ENCODE assay signal across 18 cellular contexts in the genomic region with DNA sequence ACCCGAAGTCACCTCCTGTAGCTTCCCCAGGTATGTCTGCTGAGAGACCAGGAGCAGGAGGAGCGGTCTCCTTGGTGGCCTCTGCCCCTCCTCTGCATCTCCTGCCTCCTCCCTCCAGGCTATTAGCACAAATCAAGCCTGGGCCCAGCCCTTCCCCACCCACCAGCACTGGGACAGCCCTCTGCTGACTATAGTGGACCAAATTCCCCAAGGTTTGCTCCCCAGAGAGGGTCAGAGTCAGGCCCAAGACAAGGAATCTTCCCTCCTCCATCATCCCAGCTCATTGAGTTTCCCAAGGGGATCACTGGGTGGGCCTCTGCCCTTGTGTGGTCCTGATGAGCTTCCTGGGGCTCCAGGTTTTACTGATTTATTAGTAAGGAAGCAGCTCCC.
DNase-seq lines count a peak whose midpoint lies in the region; ATAC-seq and TF ChIP-seq lines count a peak whose summit lies in the region.
"Had no signal": no experiment of that assay in that cellular context is flagged by ENCODE, and none has a peak within 500 bp of the region (broad histone marks: within the 10 kb centered on the region; RNA-seq: fewer than 3 reads in every experiment).

No MANE protein-coding gene starts in this region.

- H3K4me3 Mint-ChIP-seq in stimulated activated naive CD8-positive, alpha-beta T cell treated with anti-CD3 and anti-CD28 coated beads, Interleukin-15, Interleukin-2, amounts not matched to agents 100 ng/mL and 50 ng/mL, for 24 hours, result peak overlapping the region; percentile 87
- no peak overlapping the region for H3K4me3 Mint-ChIP-seq in stimulated activated naive CD8-positive, alpha-beta T cell treated with anti-CD3 and anti-CD28 coated beads, Interleukin-15, amount 100 ng/mL, for 72 hours
- no peak overlapping the region for H3K4me3 Mint-ChIP-seq in activated naive CD8-positive, alpha-beta T cell
- H3K4me3 Mint-ChIP-seq in naive thymus-derived CD8-positive, alpha-beta T cell, result no peak overlapping the region

- peaks cover 21% of the 10 kb centered on the region for H3K4me1 Mint-ChIP-seq in stimulated activated naive CD8-positive, alpha-beta T cell treated with anti-CD3 and anti-CD28 coated beads, Interleukin-15, Interleukin-2, amounts not matched to agents 100 ng/mL and 50 ng/mL, for 24 hours (ENCODE audit: low read depth)
- H3K4me1 Mint-ChIP-seq in stimulated activated naive CD8-positive, alpha-beta T cell treated with anti-CD3 and anti-CD28 coated beads, Interleukin-15, amount 100 ng/mL, for 72 hours, result peaks cover 34% of the 10 kb centered on the region
- H3K4me1 Mint-ChIP-seq in activated naive CD8-positive, alpha-beta T cell (ENCODE audit: low read depth), result peaks cover 15% of the 10 kb centered on the region
- H3K4me1 Mint-ChIP-seq in naive thymus-derived CD8-positive, alpha-beta T cell, result peaks cover 10 to 18% (median 13%) of the 10 kb centered on the region in 4 donors

- H3K36me3 Mint-ChIP-seq in stimulated activated naive CD8-positive, alpha-beta T cell treated with anti-CD3 and anti-CD28 coated beads, Interleukin-15, Interleukin-2, amounts not matched to agents 100 ng/mL and 50 ng/mL, for 24 hours (ENCODE audit: low read depth), result peaks cover 38% of the 10 kb centered on the region
- H3K36me3 Mint-ChIP-seq in activated naive CD8-positive, alpha-beta T cell, result peaks cover 2% of the 10 kb centered on the region
- peaks cover 0 to 23% (median 0%) of the 10 kb centered on the region in 3 donors for H3K36me3 Mint-ChIP-seq in naive thymus-derived CD8-positive, alpha-beta T cell

- ATAC-seq in stimulated activated naive CD8-positive, alpha-beta T cell treated with anti-CD3 and anti-CD28 coated beads, Interleukin-15, amount 100 ng/mL, for 72 hours, result no peak
- no peak for ATAC-seq in naive thymus-derived CD8-positive, alpha-beta T cell
- ATAC-seq in SK-N-SH treated with all-trans-retinoic acid at 6 μM for 48 hours (no peak), GM21528 (IDR thresholded peaks at IDR 0.05; ENCODE audit: low FRiP score, unreplicated experiment) (no peak)
- ATAC-seq: lower lobe of right lung had no signal

- H3K9me3 Mint-ChIP-seq in stimulated activated naive CD8-positive, alpha-beta T cell treated with anti-CD3 and anti-CD28 coated beads, Interleukin-15, Interleukin-2, amounts not matched to agents 100 ng/mL and 50 ng/mL, for 24 hours, result no peaks in the 10 kb centered on the region
- no peaks in the 10 kb centered on the region for H3K9me3 Mint-ChIP-seq in stimulated activated naive CD8-positive, alpha-beta T cell treated with anti-CD3 and anti-CD28 coated beads, Interleukin-15, amount 100 ng/mL, for 72 hours
- no peaks in the 10 kb centered on the region for H3K9me3 Mint-ChIP-seq in activated naive CD8-positive, alpha-beta T cell (ENCODE audit: low read depth)
- no peaks in the 10 kb centered on the region for H3K9me3 Mint-ChIP-seq in naive thymus-derived CD8-positive, alpha-beta T cell

- POLR2A ChIA-PET in naive thymus-derived CD8-positive, alpha-beta T cell (lab: Charles Lee), result interaction anchor here (2.0 kb wide), 1 partner anchor 25 kb away, joined by 7 read pairs; no protein-coding TSS in a partner anchor

- H3K27me3 Mint-ChIP-seq in stimulated activated naive CD8-positive, alpha-beta T cell treated with anti-CD3 and anti-CD28 coated beads, Interleukin-15, Interleukin-2, amounts not matched to agents 100 ng/mL and 50 ng/mL, for 24 hours, result no peaks in the 10 kb centered on the region
- H3K27me3 Mint-ChIP-seq in stimulated activated naive CD8-positive, alpha-beta T cell treated with anti-CD3 and anti-CD28 coated beads, Interleukin-15, amount 100 ng/mL, for 72 hours, result no peaks in the 10 kb centered on the region
- no peaks in the 10 kb centered on the region for H3K27me3 Mint-ChIP-seq in activated naive CD8-positive, alpha-beta T cell
- H3K27me3 Mint-ChIP-seq in naive thymus-derived CD8-positive, alpha-beta T cell, result no peaks in the 10 kb centered on the region

- DNase-seq in stimulated activated naive CD8-positive, alpha-beta T cell treated with anti-CD3 and anti-CD28 coated beads, Interleukin-15, amount 100 ng/mL, for 72 hours, result no peak
- no peak for DNase-seq in naive thymus-derived CD8-positive, alpha-beta T cell
- DNase-seq in HuH-7.5 (ENCODE audit: low spot score) (no peak), DMS 273 treated with DMSO at 0.1 percent for 48 hours (lab: John Stamatoyannopoulos, UW) (no peak)
- DNase-seq: activated CD4-positive, alpha-beta T cell treated with anti-CD3 and anti-CD28 coated beads for 1 hour; activated naive CD4-positive, alpha-beta T cell treated with anti-CD3 and anti-CD28 coated beads, Interleukin-2, amount 50 U/mL, for 16 hours; colonic mucosa; H7; KG1; lower lobe of right lung; NCI-H69; ovary; RPMI8226; tibial artery had no signal

- H3K27ac Mint-ChIP-seq in stimulated activated naive CD8-positive, alpha-beta T cell treated with anti-CD3 and anti-CD28 coated beads, Interleukin-15, Interleukin-2, amounts not matched to agents 100 ng/mL and 50 ng/mL, for 24 hours, result no peak overlapping the region
- H3K27ac Mint-ChIP-seq in stimulated activated naive CD8-positive, alpha-beta T cell treated with anti-CD3 and anti-CD28 coated beads, Interleukin-15, amount 100 ng/mL, for 72 hours, result no peak overlapping the region
- H3K27ac Mint-ChIP-seq in activated naive CD8-positive, alpha-beta T cell, result peak overlapping the region; percentile 61
- peak overlapping the region; percentile 21 to 89 (median 66) for H3K27ac Mint-ChIP-seq in naive thymus-derived CD8-positive, alpha-beta T cell

TF ChIP-seq in SK-N-SH treated with all-trans-retinoic acid at 6 μM for 48 hours, 23 proteins besides CTCF, POLR2A, EP300 and RAD21:
- no peak for TF ChIP-seq OSR1 (CRISPR knock-in tag; IDR thresholded peaks at IDR 0.05)
- TF ChIP-seq, protein P1, sequence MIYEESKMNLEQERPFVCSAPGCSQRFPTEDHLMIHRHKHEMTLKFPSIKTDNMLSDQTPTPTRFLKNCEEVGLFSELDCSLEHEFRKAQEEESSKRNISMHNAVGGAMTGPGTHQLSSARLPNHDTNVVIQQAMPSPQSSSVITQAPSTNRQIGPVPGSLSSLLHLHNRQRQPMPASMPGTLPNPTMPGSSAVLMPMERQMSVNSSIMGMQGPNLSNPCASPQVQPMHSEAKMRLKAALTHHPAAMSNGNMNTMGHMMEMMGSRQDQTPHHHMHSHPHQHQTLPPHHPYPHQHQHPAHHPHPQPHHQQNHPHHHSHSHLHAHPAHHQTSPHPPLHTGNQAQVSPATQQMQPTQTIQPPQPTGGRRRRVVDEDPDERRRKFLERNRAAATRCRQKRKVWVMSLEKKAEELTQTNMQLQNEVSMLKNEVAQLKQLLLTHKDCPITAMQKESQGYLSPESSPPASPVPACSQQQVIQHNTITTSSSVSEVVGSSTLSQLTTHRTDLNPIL (CRISPR knock-in tag; IDR thresholded peaks at IDR 0.05; ENCODE audit: low read depth), result no peak
- TF ChIP-seq, protein P2, sequence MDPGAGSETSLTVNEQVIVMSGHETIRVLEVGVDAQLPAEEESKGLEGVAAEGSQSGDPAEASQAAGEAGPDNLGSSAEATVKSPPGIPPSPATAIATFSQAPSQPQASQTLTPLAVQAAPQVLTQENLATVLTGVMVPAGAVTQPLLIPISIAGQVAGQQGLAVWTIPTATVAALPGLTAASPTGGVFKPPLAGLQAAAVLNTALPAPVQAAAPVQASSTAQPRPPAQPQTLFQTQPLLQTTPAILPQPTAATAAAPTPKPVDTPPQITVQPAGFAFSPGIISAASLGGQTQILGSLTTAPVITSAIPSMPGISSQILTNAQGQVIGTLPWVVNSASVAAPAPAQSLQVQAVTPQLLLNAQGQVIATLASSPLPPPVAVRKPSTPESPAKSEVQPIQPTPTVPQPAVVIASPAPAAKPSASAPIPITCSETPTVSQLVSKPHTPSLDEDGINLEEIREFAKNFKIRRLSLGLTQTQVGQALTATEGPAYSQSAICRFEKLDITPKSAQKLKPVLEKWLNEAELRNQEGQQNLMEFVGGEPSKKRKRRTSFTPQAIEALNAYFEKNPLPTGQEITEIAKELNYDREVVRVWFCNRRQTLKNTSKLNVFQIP (CRISPR knock-in tag; IDR thresholded peaks at IDR 0.05; ENCODE audit: borderline replicate concordance, low read depth), result no peak
- no peak for TF ChIP-seq SNAI2 (CRISPR knock-in tag; IDR thresholded peaks at IDR 0.05)
- TF ChIP-seq BACH2 (CRISPR knock-in tag; IDR thresholded peaks at IDR 0.05; ENCODE audit: borderline replicate concordance), result no peak
- TF ChIP-seq TCF4 (CRISPR knock-in tag; IDR thresholded peaks at IDR 0.05; ENCODE audit: borderline replicate concordance), result no peak
- TF ChIP-seq, protein P3, sequence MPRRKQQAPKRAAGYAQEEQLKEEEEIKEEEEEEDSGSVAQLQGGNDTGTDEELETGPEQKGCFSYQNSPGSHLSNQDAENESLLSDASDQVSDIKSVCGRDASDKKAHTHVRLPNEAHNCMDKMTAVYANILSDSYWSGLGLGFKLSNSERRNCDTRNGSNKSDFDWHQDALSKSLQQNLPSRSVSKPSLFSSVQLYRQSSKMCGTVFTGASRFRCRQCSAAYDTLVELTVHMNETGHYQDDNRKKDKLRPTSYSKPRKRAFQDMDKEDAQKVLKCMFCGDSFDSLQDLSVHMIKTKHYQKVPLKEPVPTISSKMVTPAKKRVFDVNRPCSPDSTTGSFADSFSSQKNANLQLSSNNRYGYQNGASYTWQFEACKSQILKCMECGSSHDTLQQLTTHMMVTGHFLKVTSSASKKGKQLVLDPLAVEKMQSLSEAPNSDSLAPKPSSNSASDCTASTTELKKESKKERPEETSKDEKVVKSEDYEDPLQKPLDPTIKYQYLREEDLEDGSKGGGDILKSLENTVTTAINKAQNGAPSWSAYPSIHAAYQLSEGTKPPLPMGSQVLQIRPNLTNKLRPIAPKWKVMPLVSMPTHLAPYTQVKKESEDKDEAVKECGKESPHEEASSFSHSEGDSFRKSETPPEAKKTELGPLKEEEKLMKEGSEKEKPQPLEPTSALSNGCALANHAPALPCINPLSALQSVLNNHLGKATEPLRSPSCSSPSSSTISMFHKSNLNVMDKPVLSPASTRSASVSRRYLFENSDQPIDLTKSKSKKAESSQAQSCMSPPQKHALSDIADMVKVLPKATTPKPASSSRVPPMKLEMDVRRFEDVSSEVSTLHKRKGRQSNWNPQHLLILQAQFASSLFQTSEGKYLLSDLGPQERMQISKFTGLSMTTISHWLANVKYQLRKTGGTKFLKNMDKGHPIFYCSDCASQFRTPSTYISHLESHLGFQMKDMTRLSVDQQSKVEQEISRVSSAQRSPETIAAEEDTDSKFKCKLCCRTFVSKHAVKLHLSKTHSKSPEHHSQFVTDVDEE (CRISPR knock-in tag; IDR thresholded peaks at IDR 0.05), result no peak
- TF ChIP-seq TOX (CRISPR knock-in tag; IDR thresholded peaks at IDR 0.05; ENCODE audit: borderline replicate concordance), result no peak
- TF ChIP-seq GLIS3 (CRISPR knock-in tag; IDR thresholded peaks at IDR 0.05), result no peak
- TF ChIP-seq ZNF70 (CRISPR knock-in tag; IDR thresholded peaks at IDR 0.05), result no peak
- TF ChIP-seq RARB (CRISPR knock-in tag; IDR thresholded peaks at IDR 0.05), result no peak
- TF ChIP-seq ZFP3 (CRISPR knock-in tag; IDR thresholded peaks at IDR 0.05), result no peak

Comparison
In these comparisons a context has a peak if more than half of its experiments do, and no peak if none do; other contexts are left out.
1. H3K27ac Mint-ChIP-seq: peak in activated naive CD8-positive, alpha-beta T cell (single experiment) and naive thymus-derived CD8-positive, alpha-beta T cell (10 of 10); none in stimulated activated naive CD8-positive, alpha-beta T cell treated with anti-CD3 and anti-CD28 coated beads, Interleukin-15, Interleukin-2, amounts not matched to agents 100 ng/mL and 50 ng/mL, for 24 hours (single experiment) and stimulated activated naive CD8-positive, alpha-beta T cell treated with anti-CD3 and anti-CD28 coated beads, Interleukin-15, amount 100 ng/mL, for 72 hours (0 of 2).